ENCODE assay signal across 8 cellular contexts in genomic region chr12:121241203-121241970, GRCh38. TPM values are rescaled to one million over a fixed set of nuclear protein-coding genes. Genes with fewer than 3 reads are reported as not detected.
DNase-seq lines count a peak whose midpoint lies in the region; ATAC-seq and TF ChIP-seq lines count a peak whose summit lies in the region.

No MANE protein-coding gene starts in this region.

- H3K9me3 Mint-ChIP-seq in activated naive CD8-positive, alpha-beta T cell treated with anti-CD3 and anti-CD28 coated beads, Interleukin-2, amount 10 ng/mL, durations not matched to agents 7 days and 5 days, result no peaks in the 10 kb centered on the region
- H3K9me3 Mint-ChIP-seq in natural killer cell, result no peaks in the 10 kb centered on the region

- intact Hi-C loops in Right ventricle myocardium superior (cut with DNase I), result no loop called here
- intact Hi-C loops in left ventricle myocardium superior (cut with micrococcal nuclease), result no loop called here
- intact Hi-C loops in natural killer cell (cut with micrococcal nuclease), result loop anchor here (2.0 kb wide), 1 partner anchor 31 kb away; the partner anchor contains the start of gene P2RX4
- intact Hi-C loops in uterus (cut with DNase I; ENCODE audit: low total_unique reads), result no loop called here

- no peaks in the 10 kb centered on the region for H3K27me3 ChIP-seq in uterus

- no peaks in the 10 kb centered on the region for H3K36me3 ChIP-seq in uterus

- peak overlapping the region; percentile 70 for H3K4me3 Mint-ChIP-seq in activated naive CD8-positive, alpha-beta T cell treated with anti-CD3 and anti-CD28 coated beads, Interleukin-2, amount 10 ng/mL, durations not matched to agents 7 days and 5 days
- H3K4me3 Mint-ChIP-seq in natural killer cell, result peak overlapping the region; percentile 86

- ATAC-seq in Right ventricle myocardium superior (ENCODE audit: poor library complexity) (no peak), left ventricle myocardium superior (no peak), natural killer cell (no peak)
- no peak for ATAC-seq in activated naive CD8-positive, alpha-beta T cell treated with anti-CD3 and anti-CD28 coated beads, Interleukin-2, amount 10 ng/mL, durations not matched to agents 7 days and 5 days (ENCODE audit: low read depth)

- no peak for TF ChIP-seq POLR2A in uterus (IDR thresholded peaks at IDR 0.05)

- no peaks in the 10 kb centered on the region for H3K27me3 Mint-ChIP-seq in activated naive CD8-positive, alpha-beta T cell treated with anti-CD3 and anti-CD28 coated beads, Interleukin-2, amount 10 ng/mL, durations not matched to agents 7 days and 5 days
- H3K27me3 Mint-ChIP-seq in natural killer cell (ENCODE audit: low read depth in 2 of 2), result no peaks in the 10 kb centered on the region

- peak overlapping the region; percentile 89 for H3K27ac Mint-ChIP-seq in activated naive CD8-positive, alpha-beta T cell treated with anti-CD3 and anti-CD28 coated beads, Interleukin-2, amount 10 ng/mL, durations not matched to agents 7 days and 5 days
- H3K27ac Mint-ChIP-seq in natural killer cell, result peak overlapping the region; percentile 97 to 98

- peaks cover 20% of the 10 kb centered on the region for H3K36me3 Mint-ChIP-seq in activated naive CD8-positive, alpha-beta T cell treated with anti-CD3 and anti-CD28 coated beads, Interleukin-2, amount 10 ng/mL, durations not matched to agents 7 days and 5 days
- H3K36me3 Mint-ChIP-seq in natural killer cell, result no peaks in the 10 kb centered on the region

- H3K4me1 Mint-ChIP-seq in activated naive CD8-positive, alpha-beta T cell treated with anti-CD3 and anti-CD28 coated beads, Interleukin-2, amount 10 ng/mL, durations not matched to agents 7 days and 5 days, result peaks cover 34% of the 10 kb centered on the region
- H3K4me1 Mint-ChIP-seq in natural killer cell, result peaks cover 29 to 30% of the 10 kb centered on the region in 2 donors

- peak overlapping the region; percentile 83 to 86 for H3K27ac ChIP-seq in uterus

- TF ChIP-seq CTCF in natural killer cell (IDR thresholded peaks at IDR 0.05), result no peak
- no peak for TF ChIP-seq CTCF in uterus (IDR thresholded peaks at IDR 0.05)

- DNase-seq in Right ventricle myocardium superior (peak; percentile 38), left ventricle myocardium superior (no peak), natural killer cell (no peak), uterus (peak; percentile 46 to 49), NCI-H1048 (lab: John Stamatoyannopoulos, UW) (no peak), kidney tubule cell (ENCODE audit: low spot score) (no peak)
- DNase-seq in activated naive CD8-positive, alpha-beta T cell treated with anti-CD3 and anti-CD28 coated beads, Interleukin-2, amount 10 ng/mL, durations not matched to agents 7 days and 5 days, result no peak
- DNase-seq in activated CD4-positive, alpha-beta T cell treated with anti-CD3 and anti-CD28 coated beads for 1 hour, result no peak

- POLR2A ChIA-PET in activated naive CD8-positive, alpha-beta T cell treated with anti-CD3 and anti-CD28 coated beads, Interleukin-2, amount 10 ng/mL, durations not matched to agents 7 days and 5 days (lab: Charles Lee), result interaction anchor here (1.2 kb wide), 1 partner anchor 59 kb away, joined by 3 read pairs; no protein-coding TSS in a partner anchor

- peaks cover 0 to 6% of the 10 kb centered on the region in 2 donors for H3K4me1 ChIP-seq in uterus

- H3K4me3 ChIP-seq in uterus, result peak overlapping the region; percentile 28 to 33

- no peaks in the 10 kb centered on the region for H3K9me3 ChIP-seq in uterus

RNA-seq across cellular contexts. Expression of gene P2RX4, which starts 31.5 kb away (rescaled TPM):
- total RNA-seq in Right ventricle myocardium superior (7.4 TPM), left ventricle myocardium superior (4.9 TPM), natural killer cell (10 to 100 TPM; 34.8 to 39.3 (median 38.2) TPM), uterus (100 to 1,000 TPM in 1 of 4 donors, 10 to 100 TPM in 3; 10.9 to 217 (median 36.1) TPM)
- 10 to 100 TPM; 50.7 to 52.9 TPM for total RNA-seq in activated naive CD8-positive, alpha-beta T cell treated with anti-CD3 and anti-CD28 coated beads, Interleukin-2, amount 10 ng/mL, durations not matched to agents 7 days and 5 days

RNA-seq across cellular contexts. Expression of gene CAMKK2, which starts 55.1 kb away (rescaled TPM):
- 14.8 TPM for total RNA-seq in Right ventricle myocardium superior
- total RNA-seq in left ventricle myocardium superior, result 16.8 TPM
- 10 to 100 TPM; 27.0 to 29.2 TPM for total RNA-seq in activated naive CD8-positive, alpha-beta T cell treated with anti-CD3 and anti-CD28 coated beads, Interleukin-2, amount 10 ng/mL, durations not matched to agents 7 days and 5 days
- 10 to 100 TPM; 19.6 to 27.4 (median 20.9) TPM for total RNA-seq in natural killer cell
- 10 to 100 TPM in 3 of 4 donors, 1 to 10 TPM in 1; 7.9 to 55.1 (median 22.6) TPM for total RNA-seq in uterus

Comparison
In these comparisons a context has a peak if more than half of its experiments do, and no peak if none do; other contexts are left out.
1. DNase-seq: peak in Right ventricle myocardium superior (single experiment) and uterus (2 of 2); none in left ventricle myocardium superior (single experiment), activated naive CD8-positive, alpha-beta T cell treated with anti-CD3 and anti-CD28 coated beads, Interleukin-2, amount 10 ng/mL, durations not matched to agents 7 days and 5 days (single experiment), natural killer cell (single experiment), NCI-H1048 (single experiment), kidney tubule cell (single experiment) and activated CD4-positive, alpha-beta T cell treated with anti-CD3 and anti-CD28 coated beads for 1 hour (single experiment).